ENCODE assay signal across 25 cellular contexts in genomic region chr14:96614528-96614927, GRCh38.
A peak's percentile ranks its signal among the peaks of the same experiment; 100 is the strongest.
DNase-seq lines count a peak whose midpoint lies in the region; TF ChIP-seq lines count a peak whose summit lies in the region.
"Had no signal": no experiment of that assay in that cellular context is flagged by ENCODE, and none has a peak within 500 bp of the region (broad histone marks: within the 10 kb centered on the region; RNA-seq: fewer than 3 reads in every experiment).

No MANE protein-coding gene starts in this region.

- H3K36me3 ChIP-seq in testis (ENCODE audit: low read depth, missing control alignments), result no peaks in the 10 kb centered on the region
- H3K36me3 ChIP-seq: BLaER1 treated with 17β-estradiol and CSF1 and Interleukin-3, amounts not matched to agents 10 nM and 100 nM; colonic mucosa; gastroesophageal sphincter; left lung; SJSA1 had no signal

- H3K9me3 ChIP-seq in testis, result no peaks in the 10 kb centered on the region
- H3K9me3 ChIP-seq: BLaER1 treated with 17β-estradiol and CSF1 and Interleukin-3, amounts not matched to agents 10 nM and 100 nM; colonic mucosa; gastroesophageal sphincter; left lung; SJSA1 had no signal

- no peak for TF ChIP-seq POLR2A in testis (IDR thresholded peaks at IDR 0.05)

- H3K4me1 Mint-ChIP-seq in activated T-cell treated with anti-CD3 and anti-CD28 coated beads, Interleukin-2, amount 50 U/mL, for 24 hours (ENCODE audit: low read depth), result no peaks in the 10 kb centered on the region

- no peak for TF ChIP-seq CTCF in testis (IDR thresholded peaks at IDR 0.05)

- no peak overlapping the region for H3K4me3 ChIP-seq in testis
- H3K4me3 ChIP-seq: BLaER1 treated with 17β-estradiol and CSF1 and Interleukin-3, amounts not matched to agents 10 nM and 100 nM; colonic mucosa; gastroesophageal sphincter; left lung; SJSA1 had no signal

- no peak overlapping the region for H3K27ac ChIP-seq in testis
- H3K27ac ChIP-seq: BLaER1 treated with 17β-estradiol and CSF1 and Interleukin-3, amounts not matched to agents 10 nM and 100 nM; colonic mucosa; gastroesophageal sphincter; HL-60; left lung; SJSA1 had no signal

- H3K9me3 Mint-ChIP-seq in activated T-cell treated with anti-CD3 and anti-CD28 coated beads, Interleukin-2, amount 50 U/mL, for 24 hours, result no peaks in the 10 kb centered on the region
- H3K9me3 Mint-ChIP-seq: type B pancreatic cell had no signal

- no peak overlapping the region for H3K4me3 Mint-ChIP-seq in activated T-cell treated with anti-CD3 and anti-CD28 coated beads, Interleukin-2, amount 50 U/mL, for 24 hours
- H3K4me3 Mint-ChIP-seq: type B pancreatic cell had no signal

- WGBS in testis, 2 donors, result 30 to 47% methylated on average over 17 of the region's 17 CpGs

- H3K27me3 Mint-ChIP-seq in activated T-cell treated with anti-CD3 and anti-CD28 coated beads, Interleukin-2, amount 50 U/mL, for 24 hours, result peaks cover 21% of the 10 kb centered on the region

- H3K27me3 ChIP-seq in testis, result no peaks in the 10 kb centered on the region
- H3K27me3 ChIP-seq: BLaER1 treated with 17β-estradiol and CSF1 and Interleukin-3, amounts not matched to agents 10 nM and 100 nM; colonic mucosa; SJSA1 had no signal

- H3K27ac Mint-ChIP-seq in activated T-cell treated with anti-CD3 and anti-CD28 coated beads, Interleukin-2, amount 50 U/mL, for 24 hours, result no peak overlapping the region
- H3K27ac Mint-ChIP-seq: type B pancreatic cell had no signal

- intact Hi-C loops in testis (cut with DNase I; ENCODE audit: low total_unique reads), result no loop called here

- DNase-seq in DMS 273 treated with DMSO at 0.1 percent for 48 hours (lab: John Stamatoyannopoulos, UW) (peak; percentile 47), NCI-H146 (lab: John Stamatoyannopoulos, UW) (peak; percentile 63), NCI-H748 treated with DMSO at 0.1 percent for 48 hours (lab: John Stamatoyannopoulos, UW) (peak; percentile 62), myocyte (ENCODE audit: low read depth) (peak; percentile 13), testis (no peak), NCI-H2196 treated with DMSO at 0.1 percent for 48 hours (lab: John Stamatoyannopoulos, UW; ENCODE audit: unreplicated experiment) (no peak)
- DNase-seq in activated CD8-positive, alpha-beta memory T cell treated with anti-CD3 and anti-CD28 coated beads for 24 hours, result no peak
- no peak for DNase-seq in activated T-cell treated with anti-CD3 and anti-CD28 coated beads, Interleukin-2, amount 50 U/mL, for 24 hours
- DNase-seq: activated CD4-positive, alpha-beta T cell treated with anti-CD3 and anti-CD28 coated beads for 48 hours; activated CD8-positive, alpha-beta memory T cell treated with anti-CD3 and anti-CD28 coated beads, Interleukin-2, amount 50 U/mL, for 48 hours; activated naive CD4-positive, alpha-beta T cell; aorta; colonic mucosa; DND-41; KBM-7; left lung; NCI-H1436; stimulated activated CD4-positive, alpha-beta T cell treated with anti-CD3 and anti-CD28 coated beads, Interleukin-12 subunit alpha, Interleukin-12 subunit beta, amount 100 ng/mL, for 4 hours; stimulated activated naive CD4-positive, alpha-beta T cell; T1000 had no signal

- H3K36me3 Mint-ChIP-seq in activated T-cell treated with anti-CD3 and anti-CD28 coated beads, Interleukin-2, amount 50 U/mL, for 24 hours (ENCODE audit: low read depth), result no peaks in the 10 kb centered on the region
- H3K36me3 Mint-ChIP-seq: type B pancreatic cell had no signal

- H3K4me1 ChIP-seq in testis, result no peaks in the 10 kb centered on the region
- H3K4me1 ChIP-seq: colonic mucosa, gastroesophageal sphincter, left lung, SJSA1 had no signal

Comparison
In these comparisons a context has a peak if more than half of its experiments do, and no peak if none do; other contexts are left out.
1. DNase-seq: peak in DMS 273 treated with DMSO at 0.1 percent for 48 hours (single experiment), NCI-H146 (single experiment), NCI-H748 treated with DMSO at 0.1 percent for 48 hours (single experiment) and myocyte (single experiment); none in testis (single experiment), activated CD8-positive, alpha-beta memory T cell treated with anti-CD3 and anti-CD28 coated beads for 24 hours (single experiment), activated T-cell treated with anti-CD3 and anti-CD28 coated beads, Interleukin-2, amount 50 U/mL, for 24 hours (single experiment) and NCI-H2196 treated with DMSO at 0.1 percent for 48 hours (single experiment).